ENCODE assay signal across 33 cellular contexts in genomic region chr7:125506331-125506730, GRCh38.
"Had no signal": no experiment of that assay in that cellular context is flagged by ENCODE, and none has a peak within 500 bp of the region (broad histone marks: within the 10 kb centered on the region; RNA-seq: fewer than 3 reads in every experiment).

No MANE protein-coding gene starts in this region.

- H3K4me1 Mint-ChIP-seq: activated CD4-positive, alpha-beta T cell treated with anti-CD3 and anti-CD28 coated beads for 36 hours; activated CD4-positive, alpha-beta T cell treated with anti-CD3 and anti-CD28 coated beads, Interleukin-2, amount 10 ng/mL, durations not matched to agents 7 days and 5 days; activated naive CD4-positive, alpha-beta T cell treated with anti-CD3 and anti-CD28 coated beads, Interleukin-2, amount 50 U/mL, for 24 hours; activated naive CD8-positive, alpha-beta T cell treated with anti-CD3 and anti-CD28 coated beads, Interleukin-2, amount 10 ng/mL, durations not matched to agents 7 days and 5 days; central memory CD8-positive, alpha-beta T cell had no signal

- H3K36me3 Mint-ChIP-seq: activated naive CD4-positive, alpha-beta T cell treated with anti-CD3 and anti-CD28 coated beads, Interleukin-2, amount 50 U/mL, for 24 hours; activated naive CD8-positive, alpha-beta T cell treated with anti-CD3 and anti-CD28 coated beads, Interleukin-2, amount 10 ng/mL, durations not matched to agents 7 days and 5 days had no signal

- DNase-seq: activated CD4-positive, alpha-beta T cell treated with anti-CD3 and anti-CD28 coated beads for 36 hours; activated CD4-positive, alpha-beta T cell treated with anti-CD3 and anti-CD28 coated beads, Interleukin-2, amount 10 ng/mL, durations not matched to agents 7 days and 5 days; activated CD4-positive, alpha-beta T cell treated with anti-CD3 and anti-CD28 coated beads, Interleukin-2, amount 50 U/mL, for 48 hours; activated CD8-positive, alpha-beta T cell treated with anti-CD3 and anti-CD28 coated beads, Interleukin-2, amount 10 ng/mL, durations not matched to agents 7 days and 5 days; activated gamma-delta T cell; activated naive CD4-positive, alpha-beta T cell treated with Interleukin-2 at 50 U/mL for 16 hours; activated naive CD8-positive, alpha-beta T cell treated with anti-CD3 and anti-CD28 coated beads, Interleukin-2, amount 10 ng/mL, durations not matched to agents 7 days and 5 days; activated T-cell treated with anti-CD3 and anti-CD28 coated beads, Interleukin-2, amount 50 U/mL, for 24 hours; amygdala; Kasumi-1; KG1; MG63; NCI-H1048; NCI-H1105 treated with DMSO at 0.1 percent for 48 hours; NCI-H1436; NCI-H1694; NCI-H1930; NCI-H2081 treated with DMSO at 0.1 percent for 48 hours; NCI-H345; NCI-H526 treated with DMSO at 0.1 percent for 48 hours; NCI-H82; SHP77; SK-N-SH had no signal

- H3K9ac ChIP-seq: SK-N-SH had no signal

- H3K27ac Mint-ChIP-seq: activated CD4-positive, alpha-beta T cell treated with anti-CD3 and anti-CD28 coated beads for 36 hours; activated CD4-positive, alpha-beta T cell treated with anti-CD3 and anti-CD28 coated beads, Interleukin-2, amount 10 ng/mL, durations not matched to agents 7 days and 5 days; activated CD8-positive, alpha-beta T cell treated with anti-CD3 and anti-CD28 coated beads, Interleukin-2, amount 10 ng/mL, durations not matched to agents 7 days and 5 days; activated naive CD4-positive, alpha-beta T cell treated with anti-CD3 and anti-CD28 coated beads, Interleukin-2, amount 50 U/mL, for 24 hours; activated naive CD8-positive, alpha-beta T cell treated with anti-CD3 and anti-CD28 coated beads, Interleukin-2, amount 10 ng/mL, durations not matched to agents 7 days and 5 days; activated T-cell treated with anti-CD3 and anti-CD28 coated beads, Interleukin-2, amount 50 U/mL, for 24 hours; activated T-helper 2 cell treated with anti-CD3 and anti-CD28 coated beads, Interferon-gamma antibody, Interleukin-2, Interleukin-4, amounts not matched to agents 10 μg/mL and 5 μg/mL and 100 μg/mL, durations not matched to agents 14 hours and 24 hours and 36 hours; T-helper 1 cell treated with Interleukin-12 subunit alpha and Interleukin-12 subunit beta and Interleukin-4 antibody, amounts not matched to agents 30 μg/mL and 1 μg/mL, for 36 hours; T-helper 2 cell treated with Interferon-gamma antibody and Interleukin-4, amounts not matched to agents 5 μg/mL and 100 μg/mL, for 36 hours had no signal

- H3K4me3 Mint-ChIP-seq: activated CD4-positive, alpha-beta T cell treated with anti-CD3 and anti-CD28 coated beads for 36 hours; activated CD4-positive, alpha-beta T cell treated with anti-CD3 and anti-CD28 coated beads, Interleukin-2, amount 10 ng/mL, durations not matched to agents 7 days and 5 days; activated CD8-positive, alpha-beta T cell treated with anti-CD3 and anti-CD28 coated beads, Interleukin-2, amount 10 ng/mL, durations not matched to agents 7 days and 5 days; activated naive CD4-positive, alpha-beta T cell treated with anti-CD3 and anti-CD28 coated beads, Interleukin-2, amount 50 U/mL, for 24 hours; activated naive CD8-positive, alpha-beta T cell treated with anti-CD3 and anti-CD28 coated beads, Interleukin-2, amount 10 ng/mL, durations not matched to agents 7 days and 5 days; activated T-cell treated with anti-CD3 and anti-CD28 coated beads, Interleukin-2, amount 50 U/mL, for 24 hours; central memory CD8-positive, alpha-beta T cell; T-helper 1 cell treated with Interleukin-12 subunit alpha and Interleukin-12 subunit beta and Interleukin-4 antibody, amounts not matched to agents 30 μg/mL and 1 μg/mL, for 36 hours; T-helper 2 cell treated with Interferon-gamma antibody and Interleukin-4, amounts not matched to agents 5 μg/mL and 100 μg/mL, for 36 hours had no signal

- H3K4me3 ChIP-seq: ascending aorta, cardiac muscle cell, MG63, SJSA1 had no signal

- ATAC-seq: activated CD4-positive, alpha-beta T cell treated with anti-CD3 and anti-CD28 coated beads for 36 hours; activated CD4-positive, CD25-positive, alpha-beta regulatory T cell treated with anti-CD3 and anti-CD28 coated beads, Interleukin-2, amount 50 U/mL, for 24 hours; activated CD8-positive, alpha-beta T cell treated with anti-CD3 and anti-CD28 coated beads, Interleukin-2, amount 10 ng/mL, durations not matched to agents 7 days and 5 days; Panc1 had no signal

- H3K4me1 ChIP-seq: ascending aorta, SJSA1 had no signal

- H3K9me3 ChIP-seq: ascending aorta, MG63, SJSA1, SK-N-SH had no signal

- H3K9me3 Mint-ChIP-seq: activated naive CD4-positive, alpha-beta T cell treated with anti-CD3 and anti-CD28 coated beads, Interleukin-2, amount 50 U/mL, for 24 hours; activated naive CD8-positive, alpha-beta T cell treated with anti-CD3 and anti-CD28 coated beads, Interleukin-2, amount 10 ng/mL, durations not matched to agents 7 days and 5 days had no signal

- H3K27me3 Mint-ChIP-seq: activated CD4-positive, alpha-beta T cell treated with anti-CD3 and anti-CD28 coated beads for 36 hours; activated CD4-positive, alpha-beta T cell treated with anti-CD3 and anti-CD28 coated beads, Interleukin-2, amount 10 ng/mL, durations not matched to agents 7 days and 5 days; activated naive CD4-positive, alpha-beta T cell treated with anti-CD3 and anti-CD28 coated beads, Interleukin-2, amount 50 U/mL, for 24 hours; activated naive CD8-positive, alpha-beta T cell treated with anti-CD3 and anti-CD28 coated beads, Interleukin-2, amount 10 ng/mL, durations not matched to agents 7 days and 5 days; activated T-cell treated with anti-CD3 and anti-CD28 coated beads, Interleukin-2, amount 50 U/mL, for 24 hours; central memory CD8-positive, alpha-beta T cell had no signal

- H3K27me3 ChIP-seq: ascending aorta, cardiac muscle cell, MG63, SJSA1 had no signal

- H3K36me3 ChIP-seq: ascending aorta, cardiac muscle cell, MG63, SJSA1 had no signal

- H3K27ac ChIP-seq: ascending aorta, cardiac muscle cell, SJSA1 had no signal
